In genomic region chr7:157271991-157272324, GRCh38 we compare ENCODE assay signal across 9 cellular contexts.
A peak's percentile ranks its signal among the peaks of the same experiment; 100 is the strongest.
DNase-seq lines count a peak whose midpoint lies in the region; ATAC-seq and TF ChIP-seq lines count a peak whose summit lies in the region.
"Had no signal": no experiment of that assay in that cellular context is flagged by ENCODE, and none has a peak within 500 bp of the region (broad histone marks: within the 10 kb centered on the region; RNA-seq: fewer than 3 reads in every experiment).

No MANE protein-coding gene starts in this region.

- no peaks in the 10 kb centered on the region for H3K9me3 ChIP-seq in adrenal gland (replicated peaks in 1 of 3)
- H3K9me3 ChIP-seq in upper lobe of left lung, result no peaks in the 10 kb centered on the region
- H3K9me3 ChIP-seq: neutrophil had no signal

- H3K36me3 ChIP-seq in adrenal gland (replicated peaks in 1 of 2), result peaks cover 0 to 16% of the 10 kb centered on the region in 2 donors
- H3K36me3 ChIP-seq in upper lobe of left lung, result peaks cover 11 to 39% (median 23%) of the 10 kb centered on the region in 4 donors

- H3K27me3 ChIP-seq in adrenal gland (no peaks in the 10 kb centered on the region), upper lobe of left lung (no peaks in the 10 kb centered on the region)
- H3K27me3 ChIP-seq: neutrophil had no signal

- peak overlapping the region; percentile 60 for H3K27ac Mint-ChIP-seq in activated T-cell treated with anti-CD3 and anti-CD28 coated beads, Interleukin-2, amount 50 U/mL, for 24 hours

- no peak overlapping the region for H3K4me3 Mint-ChIP-seq in activated T-cell treated with anti-CD3 and anti-CD28 coated beads, Interleukin-2, amount 50 U/mL, for 24 hours

- H3K9me3 Mint-ChIP-seq in activated T-cell treated with anti-CD3 and anti-CD28 coated beads, Interleukin-2, amount 50 U/mL, for 24 hours, result no peaks in the 10 kb centered on the region

- TF ChIP-seq EP300 in upper lobe of left lung (IDR thresholded peaks at IDR 0.05), result no peak

- H3K4me1 ChIP-seq in adrenal gland (replicated peaks in 1 of 2) (peaks cover 19 to 34% of the 10 kb centered on the region in 2 donors), upper lobe of left lung (peaks cover 12 to 28% (median 18%) of the 10 kb centered on the region in 4 donors)

- ATAC-seq in upper lobe of left lung (ENCODE audit: low FRiP score in 2 of 2), result peak; percentile 11 to 62
- no peak for ATAC-seq in HG03135 (IDR thresholded peaks at IDR 0.05; ENCODE audit: unreplicated experiment)
- no peak for ATAC-seq in GM21390 (IDR thresholded peaks at IDR 0.05; ENCODE audit: unreplicated experiment)

- peaks cover 49% of the 10 kb centered on the region for H3K36me3 Mint-ChIP-seq in activated T-cell treated with anti-CD3 and anti-CD28 coated beads, Interleukin-2, amount 50 U/mL, for 24 hours (ENCODE audit: low read depth)

- no peak overlapping the region for H3K4me3 ChIP-seq in adrenal gland
- no peak overlapping the region for H3K4me3 ChIP-seq in upper lobe of left lung

- TF ChIP-seq POLR2A in adrenal gland (IDR thresholded peaks at IDR 0.05) (peak in 1 of 2 donors; percentile 15), upper lobe of left lung (IDR thresholded peaks at IDR 0.05) (no peak)

- peak overlapping the region in 4 of 5 donors; percentile 5 to 81 (median 62) for H3K27ac ChIP-seq in adrenal gland
- H3K27ac ChIP-seq in upper lobe of left lung, result peak overlapping the region; percentile 7 to 61 (median 36)
- H3K27ac ChIP-seq: neutrophil had no signal

- H3K27me3 Mint-ChIP-seq in activated T-cell treated with anti-CD3 and anti-CD28 coated beads, Interleukin-2, amount 50 U/mL, for 24 hours, result no peaks in the 10 kb centered on the region

- H3K4me1 Mint-ChIP-seq in activated T-cell treated with anti-CD3 and anti-CD28 coated beads, Interleukin-2, amount 50 U/mL, for 24 hours (ENCODE audit: low read depth), result peaks cover 21% of the 10 kb centered on the region

- TF ChIP-seq CTCF in adrenal gland (IDR thresholded peaks at IDR 0.05) (no peak), upper lobe of left lung (IDR thresholded peaks at IDR 0.05) (no peak)

- 14 to 41% (median 22%) methylated on average over 9 of the region's 9 CpGs for WGBS in adrenal gland, 4 donors
- 8 to 16% methylated on average over 9 of the region's 9 CpGs for WGBS in upper lobe of left lung, 2 donors

- intact Hi-C loops in adrenal gland (cut with DNase I), result no loop called here

- DNase-seq in activated T-cell treated with anti-CD3 and anti-CD28 coated beads, Interleukin-2, amount 50 U/mL, for 24 hours, result no peak
- no peak for DNase-seq in activated T-cell treated with anti-CD3 and anti-CD28 coated beads, Interleukin-2, amount 50 U/mL, for 1 hour
- DNase-seq in adrenal gland (peak; percentile 69 to 91 (median 88)), kidney glomerular epithelial cell (lab: John Stamatoyannopoulos, UW) (peak; percentile 83), upper lobe of left lung (peak in 1 of 2 donors; percentile 86)
- DNase-seq in central memory CD4-positive, alpha-beta T cell, result no peak

Comparison
In these comparisons a context has a peak if more than half of its experiments do, and no peak if none do; other contexts are left out.
1. DNase-seq: peak in adrenal gland (7 of 7) and kidney glomerular epithelial cell (single experiment); none in activated T-cell treated with anti-CD3 and anti-CD28 coated beads, Interleukin-2, amount 50 U/mL, for 24 hours (single experiment), activated T-cell treated with anti-CD3 and anti-CD28 coated beads, Interleukin-2, amount 50 U/mL, for 1 hour (single experiment) and central memory CD4-positive, alpha-beta T cell (single experiment).
2. ATAC-seq: peak in upper lobe of left lung (2 of 2); none in HG03135 (single experiment) and GM21390 (single experiment).